In the genomic region with DNA sequence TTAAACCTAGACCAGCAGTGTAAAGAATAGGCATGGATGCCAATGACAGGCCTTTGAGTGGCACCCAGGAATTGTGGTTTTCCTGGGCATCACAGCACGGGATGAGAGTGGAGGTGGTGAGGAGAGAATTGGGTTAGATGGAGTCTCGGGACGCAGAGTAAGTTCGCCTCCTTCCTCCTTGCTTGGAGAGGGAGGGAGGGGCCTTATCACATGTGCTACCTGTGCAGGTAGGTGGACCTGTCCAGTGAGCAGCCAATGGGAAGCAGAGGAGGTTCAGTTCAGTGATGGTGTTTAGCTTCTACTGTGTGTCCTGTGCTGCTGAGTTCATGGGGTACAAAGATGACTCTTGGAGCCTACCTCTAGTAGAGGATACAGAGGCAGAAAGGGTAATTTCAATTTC, we compare ENCODE assay signal across 14 cellular contexts.
"Had no signal": no experiment of that assay in that cellular context is flagged by ENCODE, and none has a peak within 500 bp of the region (broad histone marks: within the 10 kb centered on the region; RNA-seq: fewer than 3 reads in every experiment).

No MANE protein-coding gene starts in this region.

- H3K27ac Mint-ChIP-seq: activated CD8-positive, alpha-beta T cell treated with anti-CD3 and anti-CD28 coated beads for 36 hours; nephron progenitor cell had no signal

- H3K9me3 ChIP-seq: heart left ventricle, SJCRH30, transverse colon had no signal

- H3K27me3 Mint-ChIP-seq: activated CD8-positive, alpha-beta T cell treated with anti-CD3 and anti-CD28 coated beads for 36 hours had no signal

- FAIRE-seq: endothelial cell of umbilical vein, islet of Langerhans had no signal

- H3K27me3 ChIP-seq: heart left ventricle, SJCRH30, transverse colon had no signal

- DNase-seq: activated CD8-positive, alpha-beta memory T cell treated with anti-CD3 and anti-CD28 coated beads, Interleukin-2, amount 50 U/mL, for 4 hours; activated CD8-positive, alpha-beta T cell treated with anti-CD3 and anti-CD28 coated beads for 36 hours; activated naive CD4-positive, alpha-beta T cell treated with Interleukin-2 at 50 U/mL for 16 hours; foreskin keratinocyte; heart left ventricle; nephron progenitor cell; retina; SJCRH30; stimulated activated CD4-positive, alpha-beta T cell treated with anti-CD3 and anti-CD28 coated beads, Interleukin-15, amount 100 ng/mL, for 24 hours; stimulated activated CD4-positive, alpha-beta T cell treated with anti-CD3 and anti-CD28 coated beads, Interleukin-4, amount 100 ng/mL, for 4 hours; T-helper 9 cell; transverse colon had no signal

- H3K4me1 ChIP-seq: foreskin keratinocyte had no signal

- H3K4me3 ChIP-seq: heart left ventricle, SJCRH30, transverse colon had no signal

- H3K36me3 ChIP-seq: SJCRH30, transverse colon had no signal

- ATAC-seq: activated CD8-positive, alpha-beta T cell treated with anti-CD3 and anti-CD28 coated beads for 36 hours; foreskin keratinocyte had no signal

- H3K9me3 Mint-ChIP-seq: activated CD8-positive, alpha-beta T cell treated with anti-CD3 and anti-CD28 coated beads for 36 hours; nephron progenitor cell had no signal

- H3K4me3 Mint-ChIP-seq: activated CD8-positive, alpha-beta T cell treated with anti-CD3 and anti-CD28 coated beads for 36 hours; nephron progenitor cell had no signal

- H3K27ac ChIP-seq: foreskin keratinocyte, SJCRH30, transverse colon had no signal
